ENCODE assay signal across 1 cellular context in genomic region chr13:113629814-113630213, GRCh38.
TF ChIP-seq lines count a peak whose summit lies in the region.

No MANE protein-coding gene starts in this region.

TF ChIP-seq in GM23338, 12 proteins besides CTCF, POLR2A, EP300 and RAD21 (continued from another document):
- TF ChIP-seq REST (IDR thresholded peaks at IDR 0.05; ENCODE audit: unreplicated experiment): no peak
- TF ChIP-seq JUNB (IDR thresholded peaks at IDR 0.05; ENCODE audit: unreplicated experiment): no peak
- TF ChIP-seq, protein P1, sequence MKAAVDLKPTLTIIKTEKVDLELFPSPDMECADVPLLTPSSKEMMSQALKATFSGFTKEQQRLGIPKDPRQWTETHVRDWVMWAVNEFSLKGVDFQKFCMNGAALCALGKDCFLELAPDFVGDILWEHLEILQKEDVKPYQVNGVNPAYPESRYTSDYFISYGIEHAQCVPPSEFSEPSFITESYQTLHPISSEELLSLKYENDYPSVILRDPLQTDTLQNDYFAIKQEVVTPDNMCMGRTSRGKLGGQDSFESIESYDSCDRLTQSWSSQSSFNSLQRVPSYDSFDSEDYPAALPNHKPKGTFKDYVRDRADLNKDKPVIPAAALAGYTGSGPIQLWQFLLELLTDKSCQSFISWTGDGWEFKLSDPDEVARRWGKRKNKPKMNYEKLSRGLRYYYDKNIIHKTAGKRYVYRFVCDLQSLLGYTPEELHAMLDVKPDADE (IDR thresholded peaks at IDR 0.05): no peak
- no peak for TF ChIP-seq EZH2phosphoT487 (IDR thresholded peaks at IDR 0.05; ENCODE audit: unreplicated experiment)
- TF ChIP-seq STAT1 (IDR thresholded peaks at IDR 0.05; ENCODE audit: unreplicated experiment): no peak
- TF ChIP-seq NANOG (IDR thresholded peaks at IDR 0.05; ENCODE audit: borderline replicate concordance): no peak
- TF ChIP-seq, protein P2, sequence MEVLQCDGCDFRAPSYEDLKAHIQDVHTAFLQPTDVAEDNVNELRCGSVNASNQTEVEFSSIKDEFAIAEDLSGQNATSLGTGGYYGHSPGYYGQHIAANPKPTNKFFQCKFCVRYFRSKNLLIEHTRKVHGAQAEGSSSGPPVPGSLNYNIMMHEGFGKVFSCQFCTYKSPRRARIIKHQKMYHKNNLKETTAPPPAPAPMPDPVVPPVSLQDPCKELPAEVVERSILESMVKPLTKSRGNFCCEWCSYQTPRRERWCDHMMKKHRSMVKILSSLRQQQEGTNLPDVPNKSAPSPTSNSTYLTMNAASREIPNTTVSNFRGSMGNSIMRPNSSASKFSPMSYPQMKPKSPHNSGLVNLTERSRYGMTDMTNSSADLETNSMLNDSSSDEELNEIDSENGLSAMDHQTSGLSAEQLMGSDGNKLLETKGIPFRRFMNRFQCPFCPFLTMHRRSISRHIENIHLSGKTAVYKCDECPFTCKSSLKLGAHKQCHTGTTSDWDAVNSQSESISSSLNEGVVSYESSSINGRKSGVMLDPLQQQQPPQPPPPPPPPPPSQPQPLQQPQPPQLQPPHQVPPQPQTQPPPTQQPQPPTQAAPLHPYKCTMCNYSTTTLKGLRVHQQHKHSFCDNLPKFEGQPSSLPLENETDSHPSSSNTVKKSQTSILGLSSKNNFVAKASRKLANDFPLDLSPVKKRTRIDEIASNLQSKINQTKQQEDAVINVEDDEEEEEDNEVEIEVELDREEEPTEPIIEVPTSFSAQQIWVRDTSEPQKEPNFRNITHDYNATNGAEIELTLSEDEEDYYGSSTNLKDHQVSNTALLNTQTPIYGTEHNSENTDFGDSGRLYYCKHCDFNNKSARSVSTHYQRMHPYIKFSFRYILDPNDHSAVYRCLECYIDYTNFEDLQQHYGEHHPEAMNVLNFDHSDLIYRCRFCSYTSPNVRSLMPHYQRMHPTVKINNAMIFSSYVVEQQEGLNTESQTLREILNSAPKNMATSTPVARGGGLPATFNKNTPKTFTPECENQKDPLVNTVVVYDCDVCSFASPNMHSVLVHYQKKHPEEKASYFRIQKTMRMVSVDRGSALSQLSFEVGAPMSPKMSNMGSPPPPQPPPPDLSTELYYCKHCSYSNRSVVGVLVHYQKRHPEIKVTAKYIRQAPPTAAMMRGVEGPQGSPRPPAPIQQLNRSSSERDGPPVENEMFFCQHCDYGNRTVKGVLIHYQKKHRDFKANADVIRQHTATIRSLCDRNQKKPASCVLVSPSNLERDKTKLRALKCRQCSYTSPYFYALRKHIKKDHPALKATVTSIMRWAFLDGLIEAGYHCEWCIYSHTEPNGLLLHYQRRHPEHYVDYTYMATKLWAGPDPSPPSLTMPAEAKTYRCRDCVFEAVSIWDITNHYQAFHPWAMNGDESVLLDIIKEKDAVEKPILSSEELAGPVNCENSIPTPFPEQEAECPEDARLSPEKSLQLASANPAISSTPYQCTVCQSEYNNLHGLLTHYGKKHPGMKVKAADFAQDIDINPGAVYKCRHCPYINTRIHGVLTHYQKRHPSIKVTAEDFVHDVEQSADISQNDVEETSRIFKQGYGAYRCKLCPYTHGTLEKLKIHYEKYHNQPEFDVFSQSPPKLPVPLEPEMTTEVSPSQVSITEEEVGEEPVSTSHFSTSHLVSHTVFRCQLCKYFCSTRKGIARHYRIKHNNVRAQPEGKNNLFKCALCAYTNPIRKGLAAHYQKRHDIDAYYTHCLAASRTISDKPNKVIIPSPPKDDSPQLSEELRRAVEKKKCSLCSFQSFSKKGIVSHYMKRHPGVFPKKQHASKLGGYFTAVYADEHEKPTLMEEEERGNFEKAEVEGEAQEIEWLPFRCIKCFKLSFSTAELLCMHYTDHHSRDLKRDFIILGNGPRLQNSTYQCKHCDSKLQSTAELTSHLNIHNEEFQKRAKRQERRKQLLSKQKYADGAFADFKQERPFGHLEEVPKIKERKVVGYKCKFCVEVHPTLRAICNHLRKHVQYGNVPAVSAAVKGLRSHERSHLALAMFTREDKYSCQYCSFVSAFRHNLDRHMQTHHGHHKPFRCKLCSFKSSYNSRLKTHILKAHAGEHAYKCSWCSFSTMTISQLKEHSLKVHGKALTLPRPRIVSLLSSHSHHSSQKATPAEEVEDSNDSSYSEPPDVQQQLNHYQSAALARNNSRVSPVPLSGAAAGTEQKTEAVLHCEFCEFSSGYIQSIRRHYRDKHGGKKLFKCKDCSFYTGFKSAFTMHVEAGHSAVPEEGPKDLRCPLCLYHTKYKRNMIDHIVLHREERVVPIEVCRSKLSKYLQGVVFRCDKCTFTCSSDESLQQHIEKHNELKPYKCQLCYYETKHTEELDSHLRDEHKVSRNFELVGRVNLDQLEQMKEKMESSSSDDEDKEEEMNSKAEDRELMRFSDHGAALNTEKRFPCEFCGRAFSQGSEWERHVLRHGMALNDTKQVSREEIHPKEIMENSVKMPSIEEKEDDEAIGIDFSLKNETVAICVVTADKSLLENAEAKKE (CRISPR knock-in tag; IDR thresholded peaks at IDR 0.05): no peak
- no peak for TF ChIP-seq ZNF114 (CRISPR knock-in tag; IDR thresholded peaks at IDR 0.05)
